12 cellular contexts compared by ENCODE assay signal in the genomic region with DNA sequence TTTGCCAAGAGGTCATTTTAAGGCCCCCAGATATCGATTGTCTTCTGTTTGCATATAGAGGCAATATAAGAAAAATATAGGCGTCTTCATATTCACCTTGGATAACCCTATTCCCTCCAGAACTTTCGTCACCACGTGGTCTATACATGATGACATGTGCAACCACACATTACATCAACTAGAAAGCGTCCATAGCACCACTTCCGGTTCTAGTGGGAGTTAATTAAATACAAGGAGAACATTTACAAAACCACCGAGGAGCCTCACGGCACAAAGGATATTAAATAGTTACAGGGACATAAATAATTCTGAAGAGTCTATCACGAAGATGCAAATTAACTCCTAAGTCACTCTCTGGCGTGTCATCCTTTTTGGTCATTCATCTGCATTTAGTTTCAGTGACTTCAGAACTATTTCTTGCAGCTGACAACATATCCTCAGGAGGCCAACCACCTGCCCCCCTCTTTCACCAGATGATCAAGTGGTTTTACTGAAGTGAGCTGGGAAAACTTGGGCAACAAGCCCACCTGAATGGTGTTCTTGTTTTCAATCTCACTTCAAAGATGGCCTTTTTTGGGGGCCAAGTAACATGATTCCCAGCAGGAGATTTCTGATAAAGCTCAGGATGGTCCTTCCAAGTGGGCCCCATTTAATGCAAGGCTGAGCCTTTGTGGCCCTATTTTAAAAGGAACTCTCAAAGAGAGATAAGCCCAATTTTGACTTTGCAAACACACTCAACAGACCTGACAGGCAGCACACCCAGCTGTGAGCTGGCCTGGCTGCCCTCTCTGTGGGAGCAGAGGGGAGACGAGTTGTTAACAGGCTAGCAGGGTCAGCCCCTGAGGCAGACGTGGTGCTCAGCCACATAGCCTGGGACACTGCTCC. TPM values are rescaled to one million over a fixed set of nuclear protein-coding genes. Genes with fewer than 3 reads are reported as not detected.
DNase-seq lines count a peak whose midpoint lies in the region; ATAC-seq and TF ChIP-seq lines count a peak whose summit lies in the region.
"Had no signal": no experiment of that assay in that cellular context is flagged by ENCODE, and none has a peak within 500 bp of the region (broad histone marks: within the 10 kb centered on the region; RNA-seq: fewer than 3 reads in every experiment).

No MANE protein-coding gene starts in this region.

- peak overlapping the region; percentile 69 for H3K4me2 ChIP-seq in skeletal muscle satellite cell (ENCODE audit: low read length)

- H3K36me3 Mint-ChIP-seq in Caco-2 (ENCODE audit: insufficient read depth, unreplicated experiment) = peaks cover 69% of the 10 kb centered on the region

- POLR2A ChIA-PET in Caco-2 (lab: Charles Lee) = no interaction called here

- H3K27ac Mint-ChIP-seq in Caco-2 (ENCODE audit: unreplicated experiment) = no peak overlapping the region
- H3K27ac Mint-ChIP-seq: activated T-helper 2 cell treated with anti-CD3 and anti-CD28 coated beads, Interferon-gamma antibody, Interleukin-2, Interleukin-4, amounts not matched to agents 10 μg/mL and 5 μg/mL and 100 μg/mL, durations not matched to agents 14 hours and 24 hours and 36 hours had no signal

- H3K4me3 Mint-ChIP-seq in Caco-2 (ENCODE audit: unreplicated experiment) = no peak overlapping the region

- H3K27me3 ChIP-seq in skeletal muscle satellite cell (ENCODE audit: control insufficient read depth, insufficient read depth, low read length) = no peaks in the 10 kb centered on the region
- no peaks in the 10 kb centered on the region for H3K27me3 ChIP-seq in Caco-2 (replicated peaks; ENCODE audit: control insufficient read depth, insufficient read depth, low read length)

- no peaks in the 10 kb centered on the region for H3K27me3 Mint-ChIP-seq in Caco-2 (ENCODE audit: insufficient read depth, unreplicated experiment)

- H3K4me1 Mint-ChIP-seq in Caco-2 (ENCODE audit: low read depth, unreplicated experiment) = no peaks in the 10 kb centered on the region

- H3K9me3 Mint-ChIP-seq in Caco-2 (ENCODE audit: unreplicated experiment) = no peaks in the 10 kb centered on the region
- H3K9me3 Mint-ChIP-seq: activated T-helper 2 cell treated with anti-CD3 and anti-CD28 coated beads, Interferon-gamma antibody, Interleukin-2, Interleukin-4, amounts not matched to agents 10 μg/mL and 5 μg/mL and 100 μg/mL, durations not matched to agents 14 hours and 24 hours and 36 hours had no signal

- peak overlapping the region; percentile 75 for H3K9ac ChIP-seq in skeletal muscle satellite cell (ENCODE audit: low read depth, low read length)

- no TSS peak for BruUV-seq in Caco-2 (replicated peaks; lab: Mats Ljungman, UMichigan)

- intact Hi-C loops in Caco-2 (cut with micrococcal nuclease; ENCODE audit: unreplicated experiment) = no loop called here

- DNase-seq in DMS 273 (lab: John Stamatoyannopoulos, UW; ENCODE audit: unreplicated experiment) = peak; percentile 53
- no peak for DNase-seq in DMS 273 treated with DMSO at 0.1 percent for 48 hours (lab: John Stamatoyannopoulos, UW)
- DNase-seq in NOMO-1 treated with dmso at 0.1 percent for 144 hours (lab: John Stamatoyannopoulos, UW; ENCODE audit: unreplicated experiment) = peak; percentile 12
- no peak for DNase-seq in epithelial cell of prostate (ENCODE audit: low read depth, low spot score)
- no peak for DNase-seq in Caco-2

- no peak for TF ChIP-seq CTCF in Caco-2 (IDR thresholded peaks at IDR 0.05; ENCODE audit: insufficient read depth in 1 of 2, low read depth in 1 of 2, low read length in 1 of 2, severe bottlenecking in 1 of 2, unreplicated experiment in 1 of 2)

- peak overlapping the region; percentile 79 for H3K27ac ChIP-seq in epithelial cell of prostate
- H3K27ac ChIP-seq: 22Rv1 had no signal

- ATAC-seq in HG02884 (IDR thresholded peaks at IDR 0.05; ENCODE audit: unreplicated experiment) = no peak
- ATAC-seq in GM21723 (IDR thresholded peaks at IDR 0.05; ENCODE audit: unreplicated experiment) = no peak

- H3K4me1 ChIP-seq in skeletal muscle satellite cell (ENCODE audit: control insufficient read depth, insufficient read depth, low read length) (peaks cover 49% of the 10 kb centered on the region), Caco-2 (no peaks in the 10 kb centered on the region)

- peak overlapping the region; percentile 23 for H3K4me3 ChIP-seq in skeletal muscle satellite cell (ENCODE audit: low read length)
- no peak overlapping the region for H3K4me3 ChIP-seq in Caco-2 (ENCODE audit: low read depth, low read length)

- H3K36me3 ChIP-seq in skeletal muscle satellite cell (ENCODE audit: insufficient read depth, low read length) (no peaks in the 10 kb centered on the region), Caco-2 (ENCODE audit: control insufficient read depth, insufficient read depth, low read length) (peaks cover 7% of the 10 kb centered on the region)

- CTCF ChIA-PET in Caco-2 (lab: Charles Lee) = interaction anchor here (1.3 kb wide), 1 partner anchor 11 kb away, joined by 9 read pairs; no protein-coding TSS in a partner anchor

- no peaks in the 10 kb centered on the region for H3K9me3 ChIP-seq in skeletal muscle satellite cell (replicated peaks; ENCODE audit: low read length)
- H3K9me3 ChIP-seq in Caco-2 = no peaks in the 10 kb centered on the region

RNA-seq across cellular contexts. Expression of gene CMTM3, which starts 15.3 kb away (rescaled TPM):
- 10.4 and 19.0 TPM in 2 replicates for total RNA-seq in skeletal muscle satellite cell (2012; rRNA removed)
- total RNA-seq in Caco-2 (2022) = 25.5 and 26.9 TPM in 2 replicates

RNA-seq across cellular contexts. Expression of gene CMTM2, which starts 40.5 kb away (rescaled TPM):
- total RNA-seq in skeletal muscle satellite cell (2012; rRNA removed) = not detected in 2 replicates
- total RNA-seq in Caco-2 (2022) = not detected in 2 replicates
- total RNA-seq: endothelial cell of umbilical vein, mucosa of gallbladder had no signal

RNA-seq across cellular contexts. Expression of gene CMTM1, which starts 53.5 kb away (rescaled TPM):
- 0.76 and 1.3 TPM in 2 replicates for total RNA-seq in skeletal muscle satellite cell (2012; rRNA removed)
- 5.6 and 7.1 TPM in 2 replicates for total RNA-seq in Caco-2 (2022)

Comparison
In these comparisons a context has a peak if more than half of its experiments do, and no peak if none do; other contexts are left out.
1. DNase-seq: peak in DMS 273 (single experiment) and NOMO-1 treated with dmso at 0.1 percent for 144 hours (single experiment); none in DMS 273 treated with DMSO at 0.1 percent for 48 hours (single experiment), epithelial cell of prostate (single experiment) and Caco-2 (0 of 2).